Comparison of ENCODE assay signal across 28 cellular contexts in the genomic region with DNA sequence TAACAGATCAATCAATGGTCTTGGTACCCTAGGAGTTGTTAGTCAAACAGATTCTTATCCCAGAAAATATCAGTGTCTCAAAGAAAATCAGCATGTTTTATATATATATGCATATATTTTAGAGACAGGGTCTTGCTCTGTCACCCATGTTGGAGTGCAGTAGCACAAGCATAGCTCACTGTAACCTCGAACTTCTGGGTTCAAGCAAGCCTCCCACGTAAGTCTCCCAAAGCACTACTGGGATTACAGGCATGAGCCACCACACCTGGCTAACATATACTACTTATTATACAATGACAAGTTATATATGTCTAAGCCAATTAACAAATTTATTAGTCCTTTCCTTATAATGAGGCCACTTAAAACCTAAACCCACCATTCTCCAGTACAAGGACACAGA. TPM values are rescaled to one million over a fixed set of nuclear protein-coding genes. Genes with fewer than 3 reads are reported as not detected.
A peak's percentile ranks its signal among the peaks of the same experiment; 100 is the strongest.
DNase-seq lines count a peak whose midpoint lies in the region; ATAC-seq lines count a peak whose summit lies in the region.
"Had no signal": no experiment of that assay in that cellular context is flagged by ENCODE, and none has a peak within 500 bp of the region (broad histone marks: within the 10 kb centered on the region; RNA-seq: fewer than 3 reads in every experiment).

No MANE protein-coding gene starts in this region.

- POLR2A ChIA-PET in activated CD4-positive, alpha-beta memory T cell treated with anti-CD3 and anti-CD28 coated beads for 36 hours (lab: Charles Lee), result no interaction called here
- POLR2A ChIA-PET in activated CD4-positive, alpha-beta memory T cell treated with anti-CD3 and anti-CD28 coated beads, Interleukin-2, amount 10 ng/mL, durations not matched to agents 7 days and 5 days (lab: Charles Lee), result no interaction called here

- ATAC-seq in CD4-positive, CD25-positive, alpha-beta regulatory T cell (ENCODE audit: low read depth in 2 of 2), result no peak
- ATAC-seq in activated T-helper 17 cell treated with anti-CD3 and anti-CD28 coated beads, Interleukin-2, amount 50 U/mL, for 72 hours (replicated peaks), result no peak
- ATAC-seq in naive B cell (ENCODE audit: low read depth in 2 of 2) (no peak), GM19467 (IDR thresholded peaks at IDR 0.05; ENCODE audit: unreplicated experiment) (no peak), HG03521 (IDR thresholded peaks at IDR 0.05; ENCODE audit: unreplicated experiment) (no peak)
- ATAC-seq: A549, foreskin keratinocyte had no signal

- H3K4me3 ChIP-seq in CD4-positive, CD25-positive, alpha-beta regulatory T cell (ENCODE audit: low read depth, low read length), result peak overlapping the region; percentile 45
- H3K4me3 ChIP-seq: A549, coronary artery, esophagus muscularis mucosa, heart left ventricle, lung, MG63, sigmoid colon, SJCRH30, stomach, thyroid gland had no signal

- CTCF ChIA-PET in activated CD4-positive, alpha-beta memory T cell treated with anti-CD3 and anti-CD28 coated beads for 36 hours (lab: Charles Lee), result no interaction called here
- CTCF ChIA-PET in activated CD4-positive, alpha-beta memory T cell treated with anti-CD3 and anti-CD28 coated beads, Interleukin-2, amount 10 ng/mL, durations not matched to agents 7 days and 5 days (lab: Charles Lee), result interaction anchor here (1.1 kb wide), 1 partner anchor 22 kb away, joined by 3 read pairs; no protein-coding TSS in a partner anchor

- H3K4me3 Mint-ChIP-seq in activated CD4-positive, alpha-beta memory T cell treated with anti-CD3 and anti-CD28 coated beads for 36 hours, result no peak overlapping the region
- H3K4me3 Mint-ChIP-seq in activated CD4-positive, alpha-beta memory T cell treated with anti-CD3 and anti-CD28 coated beads, Interleukin-2, amount 10 ng/mL, durations not matched to agents 7 days and 5 days, result no peak overlapping the region
- peak overlapping the region in 2 of 4 donors; percentile 18 to 37 for H3K4me3 Mint-ChIP-seq in CD4-positive, CD25-positive, alpha-beta regulatory T cell
- H3K4me3 Mint-ChIP-seq in activated T-helper 17 cell treated with anti-CD3 and anti-CD28 coated beads, Interleukin-2, amount 50 U/mL, for 72 hours, result peak overlapping the region; percentile 9
- H3K4me3 Mint-ChIP-seq in naive B cell, result peak overlapping the region in 1 of 8 donors; percentile 37

- H3K36me3 ChIP-seq in CD4-positive, CD25-positive, alpha-beta regulatory T cell (ENCODE audit: control insufficient read depth, insufficient read depth, low read length), result peaks cover 25% of the 10 kb centered on the region
- H3K36me3 ChIP-seq: esophagus muscularis mucosa, sigmoid colon, thyroid gland had no signal

- H3K9me3 Mint-ChIP-seq in activated CD4-positive, alpha-beta memory T cell treated with anti-CD3 and anti-CD28 coated beads for 36 hours, result no peaks in the 10 kb centered on the region
- no peaks in the 10 kb centered on the region for H3K9me3 Mint-ChIP-seq in activated CD4-positive, alpha-beta memory T cell treated with anti-CD3 and anti-CD28 coated beads, Interleukin-2, amount 10 ng/mL, durations not matched to agents 7 days and 5 days
- H3K9me3 Mint-ChIP-seq in CD4-positive, CD25-positive, alpha-beta regulatory T cell, result no peaks in the 10 kb centered on the region
- no peaks in the 10 kb centered on the region for H3K9me3 Mint-ChIP-seq in activated T-helper 17 cell treated with anti-CD3 and anti-CD28 coated beads, Interleukin-2, amount 50 U/mL, for 72 hours
- no peaks in the 10 kb centered on the region for H3K9me3 Mint-ChIP-seq in naive B cell
- H3K9me3 Mint-ChIP-seq: activated B cell treated with CpG ODN at 0.5 μM for 24 hours had no signal

- no peak for DNase-seq in activated CD4-positive, alpha-beta memory T cell treated with anti-CD3 and anti-CD28 coated beads for 36 hours
- no peak for DNase-seq in activated CD4-positive, alpha-beta memory T cell treated with anti-CD3 and anti-CD28 coated beads, Interleukin-2, amount 10 ng/mL, durations not matched to agents 7 days and 5 days
- DNase-seq in CD4-positive, CD25-positive, alpha-beta regulatory T cell, result no peak
- DNase-seq in naive B cell, result no peak
- no peak for DNase-seq in effector CD4-positive, alpha-beta T cell
- DNase-seq: activated B cell treated with CpG ODN at 0.5 μM for 24 hours; anterior cingulate cortex; Caco-2; foreskin keratinocyte; heart left ventricle; kidney glomerular epithelial cell; MG63; NCI-H1417 treated with DMSO at 0.1 percent for 48 hours; NCI-H2081; NCI-H2227 treated with DMSO at 0.1 percent for 48 hours; NCI-H526 treated with DMSO at 0.1 percent for 48 hours; sigmoid colon; SJCRH30; stimulated activated CD4-positive, alpha-beta T cell treated with anti-CD3 and anti-CD28 coated beads, Interleukin-15, amount 100 ng/mL, for 24 hours; stomach; thyroid gland had no signal

- H3K36me3 Mint-ChIP-seq in activated CD4-positive, alpha-beta memory T cell treated with anti-CD3 and anti-CD28 coated beads for 36 hours, result peaks cover 5% of the 10 kb centered on the region
- H3K36me3 Mint-ChIP-seq in activated CD4-positive, alpha-beta memory T cell treated with anti-CD3 and anti-CD28 coated beads, Interleukin-2, amount 10 ng/mL, durations not matched to agents 7 days and 5 days (ENCODE audit: low read depth), result peaks cover 23% of the 10 kb centered on the region
- peaks cover 12% of the 10 kb centered on the region for H3K36me3 Mint-ChIP-seq in CD4-positive, CD25-positive, alpha-beta regulatory T cell
- H3K36me3 Mint-ChIP-seq in activated T-helper 17 cell treated with anti-CD3 and anti-CD28 coated beads, Interleukin-2, amount 50 U/mL, for 72 hours (ENCODE audit: low read depth), result peaks cover 60% of the 10 kb centered on the region
- H3K36me3 Mint-ChIP-seq in naive B cell, result peaks cover 4 to 8% of the 10 kb centered on the region in 2 donors

- intact Hi-C loops in activated CD4-positive, alpha-beta memory T cell treated with anti-CD3 and anti-CD28 coated beads for 36 hours (cut with micrococcal nuclease), result no loop called here

- peak overlapping the region; percentile 9 for H3K27ac Mint-ChIP-seq in activated CD4-positive, alpha-beta memory T cell treated with anti-CD3 and anti-CD28 coated beads for 36 hours
- H3K27ac Mint-ChIP-seq in activated CD4-positive, alpha-beta memory T cell treated with anti-CD3 and anti-CD28 coated beads, Interleukin-2, amount 10 ng/mL, durations not matched to agents 7 days and 5 days, result no peak overlapping the region
- peak overlapping the region; percentile 10 to 74 (median 29) for H3K27ac Mint-ChIP-seq in CD4-positive, CD25-positive, alpha-beta regulatory T cell
- H3K27ac Mint-ChIP-seq in activated T-helper 17 cell treated with anti-CD3 and anti-CD28 coated beads, Interleukin-2, amount 50 U/mL, for 72 hours, result peak overlapping the region; percentile 25
- peak overlapping the region in 4 of 6 donors; percentile 12 to 87 (median 74) for H3K27ac Mint-ChIP-seq in naive B cell

- H3K27me3 ChIP-seq in CD4-positive, CD25-positive, alpha-beta regulatory T cell (ENCODE audit: control insufficient read depth, insufficient read depth, low read length), result no peaks in the 10 kb centered on the region
- H3K27me3 ChIP-seq: esophagus muscularis mucosa, foreskin keratinocyte, heart left ventricle, MG63, sigmoid colon, SJCRH30, stomach, thyroid gland had no signal

- H3K9me3 ChIP-seq in CD4-positive, CD25-positive, alpha-beta regulatory T cell (ENCODE audit: control insufficient read depth in 2 of 2, low read length in 2 of 2), result no peaks in the 10 kb centered on the region
- H3K9me3 ChIP-seq: A549, Caco-2, esophagus muscularis mucosa, heart left ventricle, MG63, sigmoid colon, SJCRH30, stomach, thyroid gland had no signal

- no peaks in the 10 kb centered on the region for H3K27me3 Mint-ChIP-seq in activated CD4-positive, alpha-beta memory T cell treated with anti-CD3 and anti-CD28 coated beads for 36 hours
- no peaks in the 10 kb centered on the region for H3K27me3 Mint-ChIP-seq in activated CD4-positive, alpha-beta memory T cell treated with anti-CD3 and anti-CD28 coated beads, Interleukin-2, amount 10 ng/mL, durations not matched to agents 7 days and 5 days
- H3K27me3 Mint-ChIP-seq in CD4-positive, CD25-positive, alpha-beta regulatory T cell, result no peaks in the 10 kb centered on the region
- no peaks in the 10 kb centered on the region for H3K27me3 Mint-ChIP-seq in activated T-helper 17 cell treated with anti-CD3 and anti-CD28 coated beads, Interleukin-2, amount 50 U/mL, for 72 hours
- no peaks in the 10 kb centered on the region for H3K27me3 Mint-ChIP-seq in naive B cell
- H3K27me3 Mint-ChIP-seq: activated B cell treated with CpG ODN at 0.5 μM for 24 hours had no signal

- H3K27ac ChIP-seq in CD4-positive, CD25-positive, alpha-beta regulatory T cell (ENCODE audit: insufficient read depth, low read length, poor library complexity, severe bottlenecking), result peak overlapping the region; percentile 25
- H3K27ac ChIP-seq: A549, coronary artery, esophagus muscularis mucosa, foreskin keratinocyte, heart left ventricle, sigmoid colon, SJCRH30, stomach, thyroid gland had no signal

- peaks cover 60% of the 10 kb centered on the region for H3K4me1 ChIP-seq in CD4-positive, CD25-positive, alpha-beta regulatory T cell (ENCODE audit: control insufficient read depth, insufficient read depth, low read length, poor library complexity, severe bottlenecking)

- H3K4me1 Mint-ChIP-seq in activated CD4-positive, alpha-beta memory T cell treated with anti-CD3 and anti-CD28 coated beads for 36 hours (ENCODE audit: low read depth), result peaks cover 78% of the 10 kb centered on the region
- peaks cover 58% of the 10 kb centered on the region for H3K4me1 Mint-ChIP-seq in activated CD4-positive, alpha-beta memory T cell treated with anti-CD3 and anti-CD28 coated beads, Interleukin-2, amount 10 ng/mL, durations not matched to agents 7 days and 5 days
- peaks cover 62 to 86% (median 78%) of the 10 kb centered on the region in 4 donors for H3K4me1 Mint-ChIP-seq in CD4-positive, CD25-positive, alpha-beta regulatory T cell
- peaks cover 37% of the 10 kb centered on the region for H3K4me1 Mint-ChIP-seq in activated T-helper 17 cell treated with anti-CD3 and anti-CD28 coated beads, Interleukin-2, amount 50 U/mL, for 72 hours
- peaks cover 35 to 52% (median 40%) of the 10 kb centered on the region in 3 donors for H3K4me1 Mint-ChIP-seq in naive B cell

RNA-seq across cellular contexts. Expression of gene RAB14, which starts 10.4 kb away (rescaled TPM):
- 10 to 100 TPM; 58.2 to 58.5 TPM for total RNA-seq in activated CD4-positive, alpha-beta memory T cell treated with anti-CD3 and anti-CD28 coated beads for 36 hours
- 10 to 100 TPM; 65.8 to 68.1 TPM for total RNA-seq in activated CD4-positive, alpha-beta memory T cell treated with anti-CD3 and anti-CD28 coated beads, Interleukin-2, amount 10 ng/mL, durations not matched to agents 7 days and 5 days
- total RNA-seq in CD4-positive, CD25-positive, alpha-beta regulatory T cell, result 56.8 TPM
- polyA plus RNA-seq in CD4-positive, CD25-positive, alpha-beta regulatory T cell, result 10 to 100 TPM; 36.8 to 54.7 (median 45.1) TPM
- total RNA-seq in activated T-helper 17 cell treated with anti-CD3 and anti-CD28 coated beads, Interleukin-2, amount 50 U/mL, for 72 hours, result 10 to 100 TPM; 45.4 to 66.4 TPM
- polyA plus RNA-seq in naive B cell (ENCODE audit: low read depth in 6 of 6), result 10 to 100 TPM; 42.2 to 49.1 (median 44.8) TPM
